Comparison of ENCODE assay signal across 31 cellular contexts in the genomic region with DNA sequence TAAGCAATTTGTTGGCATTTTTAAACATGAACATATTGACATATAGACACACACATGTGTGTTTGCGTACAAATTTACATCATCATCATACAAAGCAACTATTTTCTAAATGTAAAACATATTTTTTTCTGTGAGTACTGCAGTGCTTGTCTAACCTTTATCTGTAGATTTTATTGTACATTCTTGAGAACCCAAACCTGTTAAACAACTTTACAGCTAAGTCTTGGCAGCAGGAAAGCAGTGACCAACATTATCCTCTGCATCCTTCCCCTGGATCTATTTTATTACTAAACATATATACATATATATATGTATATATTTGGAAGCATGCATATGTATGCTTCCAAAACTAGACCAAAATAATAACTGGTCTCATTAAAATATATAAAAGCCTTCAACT.
"Had no signal": no experiment of that assay in that cellular context is flagged by ENCODE, and none has a peak within 500 bp of the region (broad histone marks: within the 10 kb centered on the region; RNA-seq: fewer than 3 reads in every experiment).

No MANE protein-coding gene starts in this region.

- H3K36me3 ChIP-seq: brain microvascular endothelial cell, WERI-Rb-1 had no signal

- DNase-seq: activated CD4-positive, alpha-beta memory T cell treated with anti-CD3 and anti-CD28 coated beads, Interleukin-2, amount 10 ng/mL, durations not matched to agents 7 days and 5 days; activated CD4-positive, alpha-beta T cell treated with anti-CD3 and anti-CD28 coated beads for 1 hour; activated CD4-positive, alpha-beta T cell treated with anti-CD3 and anti-CD28 coated beads for 48 hours; activated CD4-positive, CD25-positive, alpha-beta regulatory T cell; activated CD8-positive, alpha-beta memory T cell treated with anti-CD3 and anti-CD28 coated beads for 24 hours; activated CD8-positive, alpha-beta memory T cell treated with anti-CD3 and anti-CD28 coated beads, Interleukin-2, amount 10 ng/mL, durations not matched to agents 7 days and 5 days; activated CD8-positive, alpha-beta memory T cell treated with anti-CD3 and anti-CD28 coated beads, Interleukin-2, amount 50 U/mL, for 48 hours; activated effector memory CD4-positive, alpha-beta T cell treated with Interleukin-2 at 50 U/mL for 16 hours; activated naive CD4-positive, alpha-beta T cell treated with anti-CD3 and anti-CD28 coated beads, Interleukin-2, amount 10 ng/mL, durations not matched to agents 7 days and 5 days; activated naive CD8-positive, alpha-beta T cell treated with anti-CD3 and anti-CD28 coated beads, Interleukin-2, amount 50 U/mL, for 24 hours; activated T-cell treated with anti-CD3 and anti-CD28 coated beads, Interleukin-2, amount 50 U/mL, for 48 hours; anterior cingulate cortex; brain microvascular endothelial cell; Kasumi-1; KG1; MM.1S; MV-4-11; NCI-H1092 treated with DMSO at 0.1 percent for 48 hours; NCI-H1417; NCI-H146; NCI-H187; NCI-H2081; NCI-H345; NCI-H524 treated with DMSO at 0.1 percent for 48 hours; NCI-H748 treated with DMSO at 0.1 percent for 48 hours; NK-92 treated with Interleukin-12 subunit alpha and Interleukin-12 subunit beta, amount 100 ng/mL, for 24 hours; Right ventricle myocardium superior; T-cell; T-helper 17 cell; WERI-Rb-1 had no signal

- ATAC-seq: activated CD8-positive, alpha-beta memory T cell treated with anti-CD3 and anti-CD28 coated beads, Interleukin-2, amount 10 ng/mL, durations not matched to agents 7 days and 5 days; activated naive CD8-positive, alpha-beta T cell treated with anti-CD3 and anti-CD28 coated beads, Interleukin-2, amount 50 U/mL, for 24 hours; SK-N-SH treated with all-trans-retinoic acid at 6 μM for 48 hours; T-cell; T-helper 17 cell had no signal

- H3K27me3 ChIP-seq: brain microvascular endothelial cell had no signal

- H3K27ac ChIP-seq: brain microvascular endothelial cell, WERI-Rb-1 had no signal
